ENCODE assay signal across 34 cellular contexts in the genomic region with DNA sequence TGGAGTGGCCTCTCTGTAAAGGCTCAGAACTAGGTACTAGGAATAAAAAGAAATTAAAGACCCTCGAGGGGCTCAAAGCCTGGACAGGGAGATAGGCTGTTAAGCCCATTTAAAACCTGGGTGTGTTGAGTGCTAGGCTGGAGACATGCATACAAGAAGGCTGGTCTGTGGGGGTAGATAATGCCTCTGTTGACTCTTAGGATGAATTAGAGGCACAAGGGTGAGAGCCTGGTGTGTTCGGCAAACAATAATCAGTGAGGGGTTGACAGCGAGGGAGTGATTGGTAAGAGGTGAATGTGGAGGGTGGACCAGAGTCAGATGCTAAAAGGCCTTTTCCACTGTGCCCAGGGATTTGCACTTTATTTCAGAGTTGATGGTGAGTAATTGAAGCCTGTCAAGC. TPM values are rescaled to one million over a fixed set of nuclear protein-coding genes. Genes with fewer than 3 reads are reported as not detected.
"Had no signal": no experiment of that assay in that cellular context is flagged by ENCODE, and none has a peak within 500 bp of the region (broad histone marks: within the 10 kb centered on the region; RNA-seq: fewer than 3 reads in every experiment).

No MANE protein-coding gene starts in this region.

- H2AFZ ChIP-seq: parathyroid adenoma had no signal

- H3K9me3 ChIP-seq: gastroesophageal sphincter, psoas muscle, stomach, suprapubic skin, tibial artery had no signal

- H3K4me2 ChIP-seq: smooth muscle cell had no signal

- H3K9ac ChIP-seq: parathyroid adenoma had no signal

- H3K4me1 ChIP-seq: gastroesophageal sphincter, psoas muscle, stomach, suprapubic skin, tibial artery had no signal

- H3K4me3 ChIP-seq: coronary artery, dorsolateral prefrontal cortex, gastroesophageal sphincter, psoas muscle, smooth muscle cell, stomach, suprapubic skin, tibial artery had no signal

- DNase-seq: activated CD4-positive, alpha-beta memory T cell treated with anti-CD3 and anti-CD28 coated beads, Interleukin-2, amount 10 ng/mL, durations not matched to agents 7 days and 5 days; activated CD4-positive, alpha-beta T cell treated with anti-CD3 and anti-CD28 coated beads, Interleukin-2, amount 10 ng/mL, durations not matched to agents 7 days and 5 days; activated CD4-positive, CD25-positive, alpha-beta regulatory T cell treated with anti-CD3 and anti-CD28 coated beads, Interleukin-2, amount 50 U/mL, for 72 hours; activated CD8-positive, alpha-beta memory T cell treated with anti-CD3 and anti-CD28 coated beads, Interleukin-2, amount 50 U/mL, for 48 hours; activated gamma-delta T cell; activated naive CD4-positive, alpha-beta T cell treated with anti-CD3 and anti-CD28 coated beads, Interleukin-2, amount 50 U/mL, for 16 hours; activated T-cell treated with anti-CD3 and anti-CD28 coated beads, Interleukin-2, amount 50 U/mL, for 24 hours; amniotic stem cell; brain microvascular endothelial cell; dorsolateral prefrontal cortex; effector memory CD4-positive, alpha-beta T cell; erythroblast; head of caudate nucleus; hippocampal formation; left colon; naive B cell; nucleus accumbens; psoas muscle; stimulated activated CD4-positive, alpha-beta T cell treated with anti-CD3 and anti-CD28 coated beads, Interleukin-1b, Interleukin-23, amount 100 ng/mL, for 48 hours; stimulated activated CD4-positive, alpha-beta T cell treated with anti-CD3 and anti-CD28 coated beads, Interleukin-4, amount 100 ng/mL, for 4 hours; stimulated activated CD8-positive, alpha-beta memory T cell treated with anti-CD3 and anti-CD28 coated beads, Interleukin-4, amount 100 ng/mL, for 48 hours; stomach; T-helper 9 cell; tibial artery; WERI-Rb-1 had no signal

- FAIRE-seq: astrocyte, keratinocyte, TTC549 had no signal

- H3K27ac ChIP-seq: brain microvascular endothelial cell, coronary artery, gastroesophageal sphincter, parathyroid adenoma, psoas muscle, stomach, suprapubic skin, tibial artery, WERI-Rb-1 had no signal

- H3K36me3 ChIP-seq: brain microvascular endothelial cell, gastroesophageal sphincter, stomach, suprapubic skin, tibial artery, WERI-Rb-1 had no signal

- H3K27me3 ChIP-seq: brain microvascular endothelial cell, dorsolateral prefrontal cortex, stomach, suprapubic skin, tibial artery had no signal

- ATAC-seq: gastroesophageal sphincter; left colon; psoas muscle; stimulated activated memory B cell treated with anti-CD40 and anti-IgM and Interleukin-4, amounts not matched to agents 10 μg/mL and 1 μg/mL and 100 μg/mL, for 72 hours had no signal

RNA-seq across cellular contexts. Expression of a gene that starts 49.5 kb away (rescaled TPM):
- total RNA-seq: activated CD4-positive, alpha-beta T cell treated with anti-CD3 and anti-CD28 coated beads, Interleukin-2, amount 10 ng/mL, durations not matched to agents 7 days and 5 days had no signal
